ENCODE assay signal across 10 cellular contexts in the genomic region with DNA sequence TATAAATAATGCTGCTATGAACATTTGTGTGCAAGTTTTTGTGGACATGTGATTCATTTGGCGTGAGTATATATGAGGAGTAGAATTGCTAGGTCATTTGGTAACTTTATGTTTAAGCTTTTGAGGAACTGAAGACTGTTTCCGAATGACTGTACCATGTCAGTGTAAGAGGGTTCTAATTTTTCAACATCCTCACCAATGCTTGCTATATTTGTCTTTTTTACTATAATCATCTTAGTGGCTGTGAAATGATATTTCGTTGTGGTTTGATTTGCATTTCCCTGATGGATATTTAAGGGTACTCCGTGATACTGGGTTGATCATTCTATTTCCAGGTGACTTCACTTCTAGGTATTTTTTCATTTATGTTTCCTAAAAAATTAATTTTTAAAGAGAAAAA.
DNase-seq lines count a peak whose midpoint lies in the region; ATAC-seq lines count a peak whose summit lies in the region.
"Had no signal": no experiment of that assay in that cellular context is flagged by ENCODE, and none has a peak within 500 bp of the region (broad histone marks: within the 10 kb centered on the region; RNA-seq: fewer than 3 reads in every experiment).

No MANE protein-coding gene starts in this region.

- intact Hi-C loops in dendritic cell treated with granulocyte-macrophage colony-stimulating factor and Interleukin-4, amounts not matched to agents 40 ng/mL and 50 ng/mL, for 4 days (cut with micrococcal nuclease) = no loop called here

- peak overlapping the region; percentile 78 for H3K27ac Mint-ChIP-seq in dendritic cell treated with granulocyte-macrophage colony-stimulating factor and Interleukin-4, amounts not matched to agents 40 ng/mL and 50 ng/mL, for 4 days

- no peak overlapping the region for H3K4me3 Mint-ChIP-seq in dendritic cell treated with granulocyte-macrophage colony-stimulating factor and Interleukin-4, amounts not matched to agents 40 ng/mL and 50 ng/mL, for 4 days

- DNase-seq in SHP77 (lab: John Stamatoyannopoulos, UW) = no peak
- no peak for DNase-seq in effector CD4-positive, alpha-beta T cell
- no peak for DNase-seq in midbrain (lab: John Stamatoyannopoulos, UW)
- DNase-seq: activated T-cell treated with anti-CD3 and anti-CD28 coated beads, Interleukin-2, amount 50 U/mL, for 48 hours; left lung; NCI-H526 had no signal

- ATAC-seq in GM18873 (IDR thresholded peaks at IDR 0.05; ENCODE audit: low FRiP score, unreplicated experiment) = peak; percentile 91
- ATAC-seq in GM21717 (IDR thresholded peaks at IDR 0.05; ENCODE audit: unreplicated experiment) = peak; percentile 85
- ATAC-seq in HG03175 (IDR thresholded peaks at IDR 0.05; ENCODE audit: unreplicated experiment) = peak; percentile 89

- H3K9me3 Mint-ChIP-seq in dendritic cell treated with granulocyte-macrophage colony-stimulating factor and Interleukin-4, amounts not matched to agents 40 ng/mL and 50 ng/mL, for 4 days = peaks cover 10% of the 10 kb centered on the region

- peaks cover 19% of the 10 kb centered on the region for H3K4me1 Mint-ChIP-seq in dendritic cell treated with granulocyte-macrophage colony-stimulating factor and Interleukin-4, amounts not matched to agents 40 ng/mL and 50 ng/mL, for 4 days (ENCODE audit: low read depth)

- no peaks in the 10 kb centered on the region for H3K27me3 Mint-ChIP-seq in dendritic cell treated with granulocyte-macrophage colony-stimulating factor and Interleukin-4, amounts not matched to agents 40 ng/mL and 50 ng/mL, for 4 days

- H3K36me3 Mint-ChIP-seq in dendritic cell treated with granulocyte-macrophage colony-stimulating factor and Interleukin-4, amounts not matched to agents 40 ng/mL and 50 ng/mL, for 4 days (ENCODE audit: low read depth) = peaks cover 5% of the 10 kb centered on the region
